ENCODE assay signal across 8 cellular contexts in the genomic region with DNA sequence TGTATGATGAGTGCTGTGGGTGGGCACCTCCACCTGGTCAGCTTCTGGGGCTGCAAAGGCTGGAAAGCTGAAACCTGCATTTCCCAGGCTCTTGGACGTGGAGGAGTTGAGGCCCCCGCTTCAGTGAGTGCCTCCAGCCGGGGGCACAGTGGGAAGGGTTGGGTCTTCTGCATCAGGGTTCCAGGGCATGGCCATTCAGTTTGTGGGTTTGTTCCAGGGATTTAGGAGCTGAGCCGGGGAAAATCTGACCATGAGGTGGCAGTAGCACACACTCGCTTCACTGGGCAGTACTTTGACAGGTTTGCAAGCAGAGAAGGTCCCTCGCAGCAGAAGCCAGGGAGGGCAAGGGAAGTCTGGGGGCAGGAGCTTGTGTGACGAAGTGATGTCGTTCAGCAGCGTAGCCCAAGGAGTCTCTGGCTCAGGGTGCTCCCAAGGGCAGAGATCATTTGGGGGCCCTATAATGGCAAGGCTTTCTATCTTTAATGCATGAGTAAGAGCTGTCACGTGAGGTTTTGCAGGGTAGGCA.
DNase-seq lines count a peak whose midpoint lies in the region; ATAC-seq and TF ChIP-seq lines count a peak whose summit lies in the region.
"Had no signal": no experiment of that assay in that cellular context is flagged by ENCODE, and none has a peak within 500 bp of the region (broad histone marks: within the 10 kb centered on the region; RNA-seq: fewer than 3 reads in every experiment).

No MANE protein-coding gene starts in this region.

- CTCF ChIA-PET in WTC11 (lab: Charles Lee): interaction anchor here (0.6 to 1.4 kb wide), 23 partner anchors 14 to 766 kb away, joined by 3 to 11 read pairs (median 4); no protein-coding TSS in a partner anchor

- POLR2A ChIA-PET in WTC11 (lab: Charles Lee): no interaction called here

- intact Hi-C loops in lower lobe of right lung (cut with DNase I): no loop called here
- intact Hi-C loops in sciatic nerve (cut with DNase I): no loop called here

- DNase-seq in GM06990 (ENCODE audit: extremely low read depth, insufficient read length) (no peak), LNCaP clone FGC (ENCODE audit: low read depth) (peak; percentile 6), WTC11 (ENCODE audit: low spot score) (peak; percentile 71), lower lobe of right lung (no peak), sciatic nerve (ENCODE audit: low spot score) (no peak), HCEC 1CT (no peak), inferior parietal cortex (ENCODE audit: extremely low spot score) (no peak)

- H3K27ac Mint-ChIP-seq in WTC11: no peak overlapping the region
- H3K27ac Mint-ChIP-seq: T-helper 1 cell treated with Interleukin-12 subunit alpha and Interleukin-12 subunit beta and Interleukin-4 antibody, amounts not matched to agents 30 μg/mL and 1 μg/mL, for 36 hours had no signal

- H3K27me3 ChIP-seq in GM06990 (replicated peaks; ENCODE audit: control insufficient read depth, insufficient read depth, low read length): no peaks in the 10 kb centered on the region; the same call in none of the 2 replicates
- H3K27me3 ChIP-seq in lower lobe of right lung (ENCODE audit: low read depth): peaks cover 6% of the 10 kb centered on the region

- no peaks in the 10 kb centered on the region for H3K4me1 ChIP-seq in lower lobe of right lung

- H3K9me3 ChIP-seq in lower lobe of right lung: no peaks in the 10 kb centered on the region

- TF ChIP-seq CTCF in GM06990 (IDR thresholded peaks at IDR 0.05; ENCODE audit: insufficient read depth, low read length, poor library complexity, severe bottlenecking) (peak; percentile 55), LNCaP clone FGC (IDR thresholded peaks at IDR 0.05; ENCODE audit: control insufficient read depth, extremely low read depth, insufficient read depth) (peak; percentile 56), WTC11 (IDR thresholded peaks at IDR 0.05) (peak; percentile 29; the same call in 1 of the 2 replicates), lower lobe of right lung (IDR thresholded peaks at IDR 0.05) (peak; percentile 18)

- no peak overlapping the region for H3K4me3 Mint-ChIP-seq in WTC11
- H3K4me3 Mint-ChIP-seq: T-helper 1 cell treated with Interleukin-12 subunit alpha and Interleukin-12 subunit beta and Interleukin-4 antibody, amounts not matched to agents 30 μg/mL and 1 μg/mL, for 36 hours had no signal

- H3K36me3 Mint-ChIP-seq in WTC11: peaks cover 19% of the 10 kb centered on the region

- no peak overlapping the region for H3K27ac ChIP-seq in lower lobe of right lung

- no peaks in the 10 kb centered on the region for H3K36me3 ChIP-seq in GM06990 (ENCODE audit: control insufficient read depth, insufficient read depth, low read length)
- no peaks in the 10 kb centered on the region for H3K36me3 ChIP-seq in lower lobe of right lung

- H3K4me3 ChIP-seq in GM06990 (replicated peaks; ENCODE audit: low read depth, low read length) (no peak overlapping the region), LNCaP clone FGC (ENCODE audit: low read depth, low read length) (no peak overlapping the region), lower lobe of right lung (no peak overlapping the region)

- peaks cover 2% of the 10 kb centered on the region; the same call in 1 of the 2 replicates for H3K27me3 Mint-ChIP-seq in WTC11 (ENCODE audit: low read depth)

- peaks cover 35% of the 10 kb centered on the region for H3K9me3 Mint-ChIP-seq in WTC11
- H3K9me3 Mint-ChIP-seq: T-helper 1 cell treated with Interleukin-12 subunit alpha and Interleukin-12 subunit beta and Interleukin-4 antibody, amounts not matched to agents 30 μg/mL and 1 μg/mL, for 36 hours had no signal

- peaks cover 10% of the 10 kb centered on the region for H3K4me1 Mint-ChIP-seq in WTC11

- ATAC-seq in WTC11 (peak; percentile 87), lower lobe of right lung (no peak), sciatic nerve (no peak)

TF ChIP-seq in WTC11, 78 proteins besides CTCF, POLR2A, EP300 and RAD21:
- TF ChIP-seq, protein P1, sequence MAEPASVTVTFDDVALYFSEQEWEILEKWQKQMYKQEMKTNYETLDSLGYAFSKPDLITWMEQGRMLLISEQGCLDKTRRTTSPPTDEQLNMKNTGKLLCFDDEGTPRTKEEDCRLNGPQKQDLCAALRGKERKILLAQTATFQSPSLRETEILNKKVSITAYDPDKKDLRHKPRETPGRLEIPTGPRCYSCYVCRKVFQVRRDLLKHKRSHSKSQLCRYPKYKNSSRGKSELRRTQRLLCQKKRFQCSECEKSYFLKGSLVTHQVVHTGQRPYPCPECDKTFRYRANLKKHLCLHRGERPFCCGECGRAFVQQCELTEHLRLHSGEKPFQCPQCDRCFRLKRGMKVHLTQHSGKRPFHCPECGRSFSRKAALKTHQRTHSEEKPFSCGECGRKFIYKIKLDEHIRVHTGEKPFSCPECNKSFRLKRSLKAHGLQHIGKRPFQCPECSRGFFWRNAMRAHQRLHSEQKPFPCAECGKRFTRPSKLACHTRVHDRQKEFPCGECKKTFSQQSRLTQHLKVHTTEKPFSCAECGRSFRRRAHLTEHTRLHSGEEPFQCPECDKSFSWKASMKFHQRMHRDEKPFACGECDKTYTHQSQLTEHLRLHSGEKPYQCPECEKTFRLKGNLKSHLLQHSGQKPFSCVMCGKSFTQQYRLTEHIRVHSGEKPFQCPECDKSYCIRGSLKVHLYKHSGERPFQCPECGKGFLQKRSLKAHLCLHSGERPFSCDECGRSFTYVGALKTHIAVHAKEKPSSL (CRISPR knock-in tag; conservative IDR thresholded peaks at IDR 0.05): peak; percentile 97
- TF ChIP-seq, protein P2, sequence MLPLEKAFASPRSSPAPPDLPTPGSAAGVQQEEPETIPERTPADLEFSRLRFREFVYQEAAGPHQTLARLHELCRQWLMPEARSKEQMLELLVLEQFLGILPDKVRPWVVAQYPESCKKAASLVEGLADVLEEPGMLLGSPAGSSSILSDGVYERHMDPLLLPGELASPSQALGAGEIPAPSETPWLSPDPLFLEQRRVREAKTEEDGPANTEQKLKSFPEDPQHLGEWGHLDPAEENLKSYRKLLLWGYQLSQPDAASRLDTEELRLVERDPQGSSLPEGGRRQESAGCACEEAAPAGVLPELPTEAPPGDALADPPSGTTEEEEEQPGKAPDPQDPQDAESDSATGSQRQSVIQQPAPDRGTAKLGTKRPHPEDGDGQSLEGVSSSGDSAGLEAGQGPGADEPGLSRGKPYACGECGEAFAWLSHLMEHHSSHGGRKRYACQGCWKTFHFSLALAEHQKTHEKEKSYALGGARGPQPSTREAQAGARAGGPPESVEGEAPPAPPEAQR (CRISPR knock-in tag; IDR thresholded peaks at IDR 0.05): no peak
- TF ChIP-seq MYBL2 (CRISPR knock-in tag; IDR thresholded peaks at IDR 0.05) (no peak), CREM (CRISPR knock-in tag; IDR thresholded peaks at IDR 0.05) (no peak), TP53 (CRISPR knock-in tag; IDR thresholded peaks at IDR 0.05) (no peak), HMGA2 (CRISPR knock-in tag; IDR thresholded peaks at IDR 0.05) (no peak), CBFB (CRISPR knock-in tag; IDR thresholded peaks at IDR 0.05; ENCODE audit: low read depth) (0 out of 2 replicates have a peak, but pooled peaks have one; percentile 31)

Comparison
In these comparisons a context has a peak if more than half of its experiments do, and no peak if none do; other contexts are left out.
1. DNase-seq: peak in LNCaP clone FGC (single experiment) and WTC11 (single experiment); none in GM06990 (single experiment), lower lobe of right lung (single experiment), sciatic nerve (single experiment), HCEC 1CT (single experiment) and inferior parietal cortex (single experiment).
2. Peak in every context shown above with its lines, with median percentiles within 50 percentile points of each other: CTCF ChIP-seq.